1 cellular context compared by ENCODE assay signal in genomic region chr12:109697877-109698468, GRCh38.
TF ChIP-seq lines count a peak whose summit lies in the region.

No MANE protein-coding gene starts in this region.

TF ChIP-seq in K562, 482 proteins besides CTCF, POLR2A, EP300 and RAD21 (continued from another document):
- no peak for TF ChIP-seq ZNF398 (CRISPR knock-in tag; IDR thresholded peaks at IDR 0.05)
- peak; percentile 78 for TF ChIP-seq BHLHE40 (IDR thresholded peaks at IDR 0.05; ENCODE audit: low read length)
- no peak for TF ChIP-seq ARID3B (CRISPR knock-in tag; IDR thresholded peaks at IDR 0.05; ENCODE audit: borderline replicate concordance)
- TF ChIP-seq KDM1A (IDR thresholded peaks at IDR 0.05), result 0 out of 4 replicates have a peak, but pooled peaks have one; percentile 24 to 35
- TF ChIP-seq CREM (IDR thresholded peaks at IDR 0.05; ENCODE audit: low read depth), result 0 out of 2 replicates have a peak, but pooled peaks have one; percentile 12
- TF ChIP-seq PHB2 (IDR thresholded peaks at IDR 0.05; ENCODE audit: low read depth), result no peak
- TF ChIP-seq SMARCA4 (IDR thresholded peaks at IDR 0.05), result peak; percentile 45; the same call in 1 of the 2 replicates
- peak; percentile 56 for TF ChIP-seq SOX6 (IDR thresholded peaks at IDR 0.05)
- TF ChIP-seq XRCC5 (IDR thresholded peaks at IDR 0.05; ENCODE audit: low read depth, low read length), result no peak
- peak; percentile 58 for TF ChIP-seq DPF2 (IDR thresholded peaks at IDR 0.05)
- TF ChIP-seq KLF16 (IDR thresholded peaks at IDR 0.05), result peak; percentile 63; the same call in 1 of the 2 replicates
- TF ChIP-seq ZNF695 (CRISPR knock-in tag; IDR thresholded peaks at IDR 0.05), result no peak
- no peak for TF ChIP-seq POLR3A (IDR thresholded peaks at IDR 0.05; ENCODE audit: borderline replicate concordance, extremely low read depth, insufficient read depth, insufficient read length)
- peak; percentile 81 for TF ChIP-seq ARID1B (IDR thresholded peaks at IDR 0.05)
- no peak for TF ChIP-seq FOXO4 (CRISPR knock-in tag; IDR thresholded peaks at IDR 0.05)
- no peak for TF ChIP-seq U2AF2 (optimal IDR thresholded peaks at IDR 0.05; ENCODE audit: low read depth, low read length)
- no peak for TF ChIP-seq CBX1 (IDR thresholded peaks at IDR 0.05; ENCODE audit: low read depth)
- peak; percentile 57 for TF ChIP-seq MTA2 (IDR thresholded peaks at IDR 0.05; ENCODE audit: low read depth)
- TF ChIP-seq ZNF174 (CRISPR knock-in tag; IDR thresholded peaks at IDR 0.05), result no peak
- TF ChIP-seq FOXM1 (IDR thresholded peaks at IDR 0.05; ENCODE audit: low read depth), result no peak
- TF ChIP-seq FOXM1 (CRISPR knock-in tag; IDR thresholded peaks at IDR 0.05; ENCODE audit: low read depth), result no peak
- peak; percentile 52; the same call in 1 of the 2 replicates for TF ChIP-seq ZNF24 (IDR thresholded peaks at IDR 0.05)
- no peak for TF ChIP-seq ZKSCAN1 (IDR thresholded peaks at IDR 0.05; ENCODE audit: low read depth, low read length)
- no peak for TF ChIP-seq CGGBP1 (CRISPR knock-in tag; IDR thresholded peaks at IDR 0.05)
- TF ChIP-seq CBFA2T2 (conservative IDR thresholded peaks at IDR 0.05), result peak; percentile 85
- no peak for TF ChIP-seq ZFP30 (CRISPR knock-in tag; IDR thresholded peaks at IDR 0.05; ENCODE audit: borderline replicate concordance)
- TF ChIP-seq L3MBTL2 (IDR thresholded peaks at IDR 0.05), result peak; percentile 60
- no peak for TF ChIP-seq ZBED1 (IDR thresholded peaks at IDR 0.05)
- TF ChIP-seq BCOR (IDR thresholded peaks at IDR 0.05), result 0 out of 2 replicates have a peak, but pooled peaks have one; percentile 23
- peak; percentile 76 for TF ChIP-seq NCOR1 (IDR thresholded peaks at IDR 0.05)
- no peak for TF ChIP-seq BDP1 (IDR thresholded peaks at IDR 0.05; ENCODE audit: insufficient read depth, insufficient read length)
- 0 out of 2 replicates have a peak, but pooled peaks have one; percentile 45 for TF ChIP-seq MYNN (IDR thresholded peaks at IDR 0.05)
- TF ChIP-seq MYNN (CRISPR knock-in tag; IDR thresholded peaks at IDR 0.05), result no peak
- peak; percentile 89 for TF ChIP-seq TCF3 (CRISPR knock-in tag; IDR thresholded peaks at IDR 0.05)
- 0 out of 2 replicates have a peak, but pooled peaks have one; percentile 12 for TF ChIP-seq MGA (IDR thresholded peaks at IDR 0.05)
- peak; percentile 57 for TF ChIP-seq NFIC (IDR thresholded peaks at IDR 0.05)
- peak; percentile 91 for TF ChIP-seq CBFA2T3 (IDR thresholded peaks at IDR 0.05)
- peak; percentile 83 for TF ChIP-seq POLR2AphosphoS5 (IDR thresholded peaks at IDR 0.05; ENCODE audit: control insufficient read depth, insufficient read depth, low read depth, low read length)
- peak; percentile 42; the same call in 1 of the 2 replicates for TF ChIP-seq STAT5A (IDR thresholded peaks at IDR 0.05; ENCODE audit: borderline replicate concordance, low read length)
- TF ChIP-seq MBD1 (CRISPR knock-in tag; IDR thresholded peaks at IDR 0.05), result no peak
- peak; percentile 43 for TF ChIP-seq ZFP36 (IDR thresholded peaks at IDR 0.05; ENCODE audit: low read depth, low read length, partially characterized antibody)
- peak; percentile 88 for TF ChIP-seq TEAD4 (IDR thresholded peaks at IDR 0.05; ENCODE audit: low read length)
- no peak for TF ChIP-seq TEAD4 (CRISPR knock-in tag; IDR thresholded peaks at IDR 0.05; ENCODE audit: borderline replicate concordance)
- no peak for TF ChIP-seq MYC (IDR thresholded peaks at IDR 0.05; ENCODE audit: low read depth, low read length)
- no peak for TF ChIP-seq MYC (CRISPR knock-in tag; IDR thresholded peaks at IDR 0.05; ENCODE audit: borderline replicate concordance, low read depth)
- TF ChIP-seq CTBP1 (IDR thresholded peaks at IDR 0.05; ENCODE audit: borderline replicate concordance), result peak; percentile 53; the same call in 1 of the 2 replicates
- no peak for TF ChIP-seq MTF1 (CRISPR knock-in tag; IDR thresholded peaks at IDR 0.05; ENCODE audit: borderline replicate concordance)
- no peak for TF ChIP-seq RAD51 (IDR thresholded peaks at IDR 0.05; ENCODE audit: borderline replicate concordance, low read depth)
- peak; percentile 28 for TF ChIP-seq ZFX (CRISPR knock-in tag; IDR thresholded peaks at IDR 0.05)
